ENCODE assay signal across 8 cellular contexts in genomic region chr19:2428027-2428690, GRCh38. TPM values are rescaled to one million over a fixed set of nuclear protein-coding genes. Genes with fewer than 3 reads are reported as not detected.
DNase-seq lines count a peak whose midpoint lies in the region; ATAC-seq, FAIRE-seq and TF ChIP-seq lines count a peak whose summit lies in the region.

No MANE protein-coding gene starts in this region.

- H3K4me3 ChIP-seq in WERI-Rb-1 (ENCODE audit: low read depth, low read length) (peak overlapping the region; percentile 70), fibroblast of villous mesenchyme (ENCODE audit: low read depth, low read length) (peak overlapping the region; percentile 92), neutrophil (ENCODE audit: low read depth in 1 of 2, low read length in 1 of 2) (peak overlapping the region; percentile 94 to 98)

- H3K27ac ChIP-seq in WERI-Rb-1 = peak overlapping the region; percentile 95
- H3K27ac ChIP-seq in neutrophil = peak overlapping the region; percentile 87

- H3K36me3 ChIP-seq in WERI-Rb-1 (peaks cover 49% of the 10 kb centered on the region), neutrophil (peaks cover 16% of the 10 kb centered on the region)

- no peaks in the 10 kb centered on the region for H3K27me3 ChIP-seq in WERI-Rb-1 (ENCODE audit: insufficient read depth, low read depth, severe bottlenecking)
- no peaks in the 10 kb centered on the region for H3K27me3 ChIP-seq in neutrophil

- no peak for FAIRE-seq in HTR-8/SVneo (lab: Jason Lieb, UNC)

- no peaks in the 10 kb centered on the region for H3K9me3 Mint-ChIP-seq in activated T-cell treated with anti-CD3 and anti-CD28 coated beads, Interleukin-2, amount 50 U/mL, for 4 hours

- H3K4me1 Mint-ChIP-seq in activated T-cell treated with anti-CD3 and anti-CD28 coated beads, Interleukin-2, amount 50 U/mL, for 4 hours (ENCODE audit: low read depth) = peaks cover 10% of the 10 kb centered on the region

- ATAC-seq in activated T-cell treated with anti-CD3 and anti-CD28 coated beads, Interleukin-2, amount 50 U/mL, for 4 hours = no peak

- DNase-seq in activated T-cell treated with anti-CD3 and anti-CD28 coated beads, Interleukin-2, amount 50 U/mL, for 4 hours = no peak
- DNase-seq in activated T-cell treated with anti-CD3 and anti-CD28 coated beads for 4 hours (no peak), WERI-Rb-1 (peak; percentile 53), fibroblast of villous mesenchyme (ENCODE audit: low read depth) (no peak), NCI-H526 treated with DMSO at 0.1 percent for 48 hours (lab: John Stamatoyannopoulos, UW) (no peak), HTR-8/SVneo (ENCODE audit: insufficient read length, low spot score) (no peak), DMS153 (lab: John Stamatoyannopoulos, UW) (no peak)

- no peak for TF ChIP-seq CTCF in WERI-Rb-1 (IDR thresholded peaks at IDR 0.05; ENCODE audit: low read depth, low read length)
- TF ChIP-seq CTCF in fibroblast of villous mesenchyme (IDR thresholded peaks at IDR 0.05; ENCODE audit: insufficient read depth, low read depth, low read length) = no peak
- TF ChIP-seq CTCF in neutrophil (IDR thresholded peaks at IDR 0.05) = no peak

- H3K9me3 ChIP-seq in WERI-Rb-1 (ENCODE audit: severe bottlenecking) (no peaks in the 10 kb centered on the region), neutrophil (no peaks in the 10 kb centered on the region)

- H3K27me3 Mint-ChIP-seq in activated T-cell treated with anti-CD3 and anti-CD28 coated beads, Interleukin-2, amount 50 U/mL, for 4 hours (ENCODE audit: low read depth) = no peaks in the 10 kb centered on the region

- H3K4me1 ChIP-seq in neutrophil (ENCODE audit: control insufficient read depth in 1 of 2, insufficient read depth in 1 of 2, low read depth in 1 of 2, low read length in 1 of 2) = peaks cover 18 to 38% of the 10 kb centered on the region in 2 experiments

- H3K4me3 Mint-ChIP-seq in activated T-cell treated with anti-CD3 and anti-CD28 coated beads, Interleukin-2, amount 50 U/mL, for 4 hours = peak overlapping the region; percentile 94

- peaks cover 6% of the 10 kb centered on the region for H3K36me3 Mint-ChIP-seq in activated T-cell treated with anti-CD3 and anti-CD28 coated beads, Interleukin-2, amount 50 U/mL, for 4 hours (ENCODE audit: insufficient read depth)

RNA-seq across cellular contexts. Expression of gene TIMM13, which starts 0.8 kb away (rescaled TPM):
- total RNA-seq in activated T-cell treated with anti-CD3 and anti-CD28 coated beads, Interleukin-2, amount 50 U/mL, for 4 hours = 100 to 1,000 TPM; 273 to 326 (median 286) TPM
- 24.2 and 34.8 TPM in 2 replicates for total RNA-seq in fibroblast of villous mesenchyme

RNA-seq across cellular contexts. Expression of gene LMNB2, which starts 28.6 kb away (rescaled TPM):
- total RNA-seq in activated T-cell treated with anti-CD3 and anti-CD28 coated beads, Interleukin-2, amount 50 U/mL, for 4 hours = 10 to 100 TPM; 90.9 to 98.3 (median 92.0) TPM
- 58.6 and 92.0 TPM in 2 replicates for total RNA-seq in fibroblast of villous mesenchyme

RNA-seq across cellular contexts. Expression of gene GADD45B, which starts 47.8 kb away (rescaled TPM):
- total RNA-seq in activated T-cell treated with anti-CD3 and anti-CD28 coated beads, Interleukin-2, amount 50 U/mL, for 4 hours = 10 to 100 TPM; 67.4 to 75.5 (median 72.8) TPM
- total RNA-seq in fibroblast of villous mesenchyme = 54.8 and 70.9 TPM in 2 replicates
